ENCODE assay signal across 31 cellular contexts in genomic region chr18:8584798-8585197, GRCh38.
"Had no signal": no experiment of that assay in that cellular context is flagged by ENCODE, and none has a peak within 500 bp of the region (broad histone marks: within the 10 kb centered on the region; RNA-seq: fewer than 3 reads in every experiment).

No MANE protein-coding gene starts in this region.

- H3K4me3 ChIP-seq: body of pancreas, breast epithelium, SJCRH30, SK-N-MC had no signal

- H3K4me1 Mint-ChIP-seq: activated CD4-positive, alpha-beta memory T cell treated with anti-CD3 and anti-CD28 coated beads, Interleukin-2, amount 10 ng/mL, durations not matched to agents 7 days and 5 days; activated naive CD4-positive, alpha-beta T cell treated with anti-CD3 and anti-CD28 coated beads, Interleukin-2, amount 50 U/mL, for 24 hours; activated naive CD8-positive, alpha-beta T cell treated with anti-CD3 and anti-CD28 coated beads, Interleukin-2, amount 10 ng/mL, durations not matched to agents 7 days and 5 days; activated T-helper 17 cell treated with anti-CD3 and anti-CD28 coated beads, Interleukin-2, amount 50 U/mL, for 72 hours; T-cell had no signal

- H3K36me3 ChIP-seq: breast epithelium, SJCRH30 had no signal

- H3K9me3 Mint-ChIP-seq: activated CD4-positive, alpha-beta memory T cell treated with anti-CD3 and anti-CD28 coated beads, Interleukin-2, amount 10 ng/mL, durations not matched to agents 7 days and 5 days; activated naive CD8-positive, alpha-beta T cell treated with anti-CD3 and anti-CD28 coated beads, Interleukin-2, amount 10 ng/mL, durations not matched to agents 7 days and 5 days had no signal

- H3K9me3 ChIP-seq: body of pancreas, breast epithelium, SJCRH30 had no signal

- H3K27ac ChIP-seq: body of pancreas, breast epithelium, SJCRH30, SK-N-MC, VCaP had no signal

- H3K36me3 Mint-ChIP-seq: activated naive CD4-positive, alpha-beta T cell treated with anti-CD3 and anti-CD28 coated beads, Interleukin-2, amount 50 U/mL, for 24 hours; activated naive CD8-positive, alpha-beta T cell treated with anti-CD3 and anti-CD28 coated beads, Interleukin-2, amount 10 ng/mL, durations not matched to agents 7 days and 5 days; T-cell had no signal

- DNase-seq: activated CD4-positive, alpha-beta memory T cell treated with anti-CD3 and anti-CD28 coated beads, Interleukin-2, amount 10 ng/mL, durations not matched to agents 7 days and 5 days; activated CD4-positive, alpha-beta T cell treated with anti-CD3 and anti-CD28 coated beads for 1 hour; activated CD4-positive, alpha-beta T cell treated with anti-CD3 and anti-CD28 coated beads for 48 hours; activated CD4-positive, CD25-positive, alpha-beta regulatory T cell; activated gamma-delta T cell; activated naive CD4-positive, alpha-beta T cell treated with Interleukin-2 at 50 U/mL for 16 hours; activated naive CD8-positive, alpha-beta T cell treated with anti-CD3 and anti-CD28 coated beads, Interleukin-2, amount 10 ng/mL, durations not matched to agents 7 days and 5 days; activated T-cell treated with anti-CD3 and anti-CD28 coated beads, Interleukin-2, amount 50 U/mL, for 1 hour; activated T-cell treated with anti-CD3 and anti-CD28 coated beads, Interleukin-2, amount 50 U/mL, for 72 hours; amygdala; body of pancreas; Karpas-422; NCI-H1105; NCI-H1417 treated with DMSO at 0.1 percent for 48 hours; NCI-H187 treated with DMSO at 0.1 percent for 48 hours; NCI-H2081; NCI-H226; NCI-H446 treated with DMSO at 0.1 percent for 48 hours; NCI-H524; NCI-H69; SHP77; SJCRH30; T-cell; T-helper 2 cell; T-helper 9 cell had no signal

- H3K27ac Mint-ChIP-seq: activated CD4-positive, alpha-beta memory T cell treated with anti-CD3 and anti-CD28 coated beads, Interleukin-2, amount 10 ng/mL, durations not matched to agents 7 days and 5 days; activated naive CD4-positive, alpha-beta T cell treated with anti-CD3 and anti-CD28 coated beads, Interleukin-2, amount 50 U/mL, for 24 hours; activated naive CD8-positive, alpha-beta T cell treated with anti-CD3 and anti-CD28 coated beads, Interleukin-2, amount 10 ng/mL, durations not matched to agents 7 days and 5 days; activated T-cell treated with anti-CD3 and anti-CD28 coated beads, Interleukin-2, amount 50 U/mL, for 72 hours; activated T-helper 17 cell treated with anti-CD3 and anti-CD28 coated beads, Interleukin-2, amount 50 U/mL, for 72 hours; T-cell had no signal

- H3K4me1 ChIP-seq: body of pancreas, breast epithelium, SJCRH30 had no signal

- ATAC-seq: activated T-cell treated with anti-CD3 and anti-CD28 coated beads, Interleukin-2, amount 50 U/mL, for 72 hours; activated T-helper 17 cell treated with anti-CD3 and anti-CD28 coated beads, Interleukin-2, amount 50 U/mL, for 72 hours; body of pancreas; Panc1; T-cell had no signal

- H3K27me3 ChIP-seq: body of pancreas, breast epithelium, SJCRH30 had no signal

- H3K4me3 Mint-ChIP-seq: activated CD4-positive, alpha-beta memory T cell treated with anti-CD3 and anti-CD28 coated beads, Interleukin-2, amount 10 ng/mL, durations not matched to agents 7 days and 5 days; activated naive CD4-positive, alpha-beta T cell treated with anti-CD3 and anti-CD28 coated beads, Interleukin-2, amount 50 U/mL, for 24 hours; activated naive CD8-positive, alpha-beta T cell treated with anti-CD3 and anti-CD28 coated beads, Interleukin-2, amount 10 ng/mL, durations not matched to agents 7 days and 5 days; activated T-cell treated with anti-CD3 and anti-CD28 coated beads, Interleukin-2, amount 50 U/mL, for 72 hours; activated T-helper 17 cell treated with anti-CD3 and anti-CD28 coated beads, Interleukin-2, amount 50 U/mL, for 72 hours; T-cell had no signal
